6 cellular contexts compared by ENCODE assay signal in the genomic region with DNA sequence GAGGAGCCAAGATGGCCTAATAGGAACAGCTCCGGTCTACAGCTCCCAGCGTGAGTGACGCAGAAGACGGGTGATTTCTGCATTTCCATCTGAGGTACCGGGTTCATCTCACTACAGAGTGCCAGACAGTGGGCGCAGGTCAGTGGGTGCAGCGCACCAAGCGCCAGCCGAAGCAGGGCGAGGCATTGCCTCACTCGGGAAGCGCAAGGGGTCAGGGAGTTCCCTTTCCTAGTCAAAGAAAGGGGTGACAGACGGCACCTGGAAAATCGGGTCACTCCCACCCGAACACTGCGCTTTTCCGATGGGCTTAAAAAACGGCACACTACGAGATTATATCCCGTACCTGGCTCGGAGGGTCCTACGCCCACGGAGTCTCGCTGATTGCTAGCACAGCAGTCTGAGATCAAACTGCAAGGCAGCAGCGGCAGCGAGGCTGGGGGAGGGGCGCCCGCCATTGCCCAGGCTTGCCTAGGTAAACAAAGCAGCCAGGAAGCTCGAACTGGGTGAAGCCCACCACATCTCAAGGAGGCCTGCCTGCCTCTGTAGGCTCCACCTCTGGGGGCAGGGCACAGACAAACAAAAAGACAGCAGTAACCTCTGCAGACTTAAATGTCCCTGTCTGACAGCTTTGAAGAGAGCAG.
DNase-seq lines count a peak whose midpoint lies in the region; ATAC-seq and TF ChIP-seq lines count a peak whose summit lies in the region.
"Not testable (repeated sequence)": the region's sequence is repeated elsewhere in the genome, so short reads cannot be mapped to it uniquely, and the experiment has no call there.

No MANE protein-coding gene starts in this region.

- not testable (repeated sequence) for H3K27ac ChIP-seq in GM23338 (ENCODE audit: low read depth); endodermal cell (ENCODE audit: low read depth, low read length)

- H3K4me3 ChIP-seq in GM23338; endodermal cell (ENCODE audit: low read length): not testable (repeated sequence)

- H3K4me2 ChIP-seq in GM23338: peak overlapping the region; percentile 9; the same call in 1 of the 2 replicates

- H3K27me3 Mint-ChIP-seq in GM23338 (ENCODE audit: insufficient read depth, low read depth, poor library complexity); WTC11 (ENCODE audit: low read depth); endodermal cell (ENCODE audit: insufficient read depth); glutamatergic neuron (ENCODE audit: unreplicated experiment); nephron progenitor cell (ENCODE audit: low read depth, poor library complexity): not testable (repeated sequence)

- H3K79me2 ChIP-seq in GM23338 (replicated peaks; ENCODE audit: insufficient read depth): not testable (repeated sequence)

- H3F3A ChIP-seq in GM23338 (replicated peaks; ENCODE audit: low read depth): not testable (repeated sequence)

- H3K9me3 Mint-ChIP-seq in GM23338; glutamatergic neuron (ENCODE audit: unreplicated experiment): not testable (repeated sequence)
- peaks cover 10% of the 10 kb centered on the region for H3K9me3 Mint-ChIP-seq in WTC11
- peaks cover 12% of the 10 kb centered on the region for H3K9me3 Mint-ChIP-seq in endodermal cell
- peaks cover 18% of the 10 kb centered on the region for H3K9me3 Mint-ChIP-seq in nephron progenitor cell

- H3K27me3 ChIP-seq in GM23338 (ENCODE audit: insufficient read depth); endodermal cell (ENCODE audit: control insufficient read depth, insufficient read depth, low read length, poor library complexity, severe bottlenecking): not testable (repeated sequence)

- H3K9ac ChIP-seq in endodermal cell (ENCODE audit: extremely low read depth, low read length, poor library complexity, severe bottlenecking): not testable (repeated sequence)

- not testable (repeated sequence) for H3K4me1 ChIP-seq in GM23338 (ENCODE audit: insufficient read depth); endodermal cell (ENCODE audit: control insufficient read depth, insufficient read depth, low read length)

- not testable (repeated sequence) for H3K36me3 ChIP-seq in GM23338 (ENCODE audit: insufficient read depth); endodermal cell (ENCODE audit: control insufficient read depth, insufficient read depth, low read length)

- not testable (repeated sequence) for TF ChIP-seq CTCF in GM23338 (conservative IDR thresholded peaks at IDR 0.05; ENCODE audit: low read depth in 2 of 2); WTC11 (IDR thresholded peaks at IDR 0.05); endodermal cell (conservative IDR thresholded peaks at IDR 0.05); glutamatergic neuron (IDR thresholded peaks at IDR 0.05; ENCODE audit: partially characterized antibody, unreplicated experiment); nephron progenitor cell (IDR thresholded peaks at IDR 0.05)

- peaks cover 12% of the 10 kb centered on the region for H3K4me1 Mint-ChIP-seq in GM23338
- H3K4me1 Mint-ChIP-seq in WTC11: peaks cover 19% of the 10 kb centered on the region
- H3K4me1 Mint-ChIP-seq in endodermal cell; glutamatergic neuron (ENCODE audit: low read depth, unreplicated experiment); nephron progenitor cell: not testable (repeated sequence)

- CTCF ChIA-PET in WTC11 (lab: Charles Lee): not testable (repeated sequence)

- not testable (repeated sequence) for H4K20me1 ChIP-seq in GM23338 (replicated peaks; ENCODE audit: insufficient read depth)

- H3K4me3 Mint-ChIP-seq in GM23338; glutamatergic neuron (ENCODE audit: unreplicated experiment); nephron progenitor cell: not testable (repeated sequence)
- H3K4me3 Mint-ChIP-seq in WTC11 (peak overlapping the region; percentile 61), endodermal cell (peak overlapping the region; percentile 37)

- peak overlapping the region; percentile 62; the same call in 1 of the 2 replicates for H3K27ac Mint-ChIP-seq in GM23338
- peak overlapping the region; percentile 83; the same call in 1 of the 2 replicates for H3K27ac Mint-ChIP-seq in WTC11
- H3K27ac Mint-ChIP-seq in endodermal cell: not testable (repeated sequence)
- H3K27ac Mint-ChIP-seq in glutamatergic neuron (ENCODE audit: unreplicated experiment): peak overlapping the region; percentile 22
- peak overlapping the region; percentile 13 for H3K27ac Mint-ChIP-seq in nephron progenitor cell

- not testable (repeated sequence) for H3K9me3 ChIP-seq in endodermal cell (ENCODE audit: control insufficient read depth, low read length)

- 87 to 88% methylated on average over 4 to 29 of the region's 29 CpGs for WGBS in endodermal cell (ENCODE audit: insufficient coverage in 1 of 2, insufficient read length in 1 of 2), 2 experiments

- not testable (repeated sequence) for ATAC-seq in GM23338, WTC11

- POLR2A ChIA-PET in WTC11 (lab: Charles Lee): not testable (repeated sequence)

- H3K9me2 ChIP-seq in GM23338 (ENCODE audit: insufficient read depth): not testable (repeated sequence)

- DNase-seq in DMS53 (lab: John Stamatoyannopoulos, UW) (peak; percentile 11), WTC11 (ENCODE audit: low spot score) (peak; percentile 37)
- DNase-seq in GM23338 (ENCODE audit: low spot score); endodermal cell; glutamatergic neuron; nephron progenitor cell: not testable (repeated sequence)

- not testable (repeated sequence) for H3K36me3 Mint-ChIP-seq in GM23338 (ENCODE audit: low read depth); WTC11; endodermal cell (ENCODE audit: low read depth); glutamatergic neuron (ENCODE audit: unreplicated experiment); nephron progenitor cell (ENCODE audit: low read depth)

- peak overlapping the region; percentile 19; the same call in 1 of the 2 replicates for H2AFZ ChIP-seq in GM23338

TF ChIP-seq in WTC11, 78 proteins besides CTCF, POLR2A, EP300 and RAD21:
- TF ChIP-seq, protein P1, sequence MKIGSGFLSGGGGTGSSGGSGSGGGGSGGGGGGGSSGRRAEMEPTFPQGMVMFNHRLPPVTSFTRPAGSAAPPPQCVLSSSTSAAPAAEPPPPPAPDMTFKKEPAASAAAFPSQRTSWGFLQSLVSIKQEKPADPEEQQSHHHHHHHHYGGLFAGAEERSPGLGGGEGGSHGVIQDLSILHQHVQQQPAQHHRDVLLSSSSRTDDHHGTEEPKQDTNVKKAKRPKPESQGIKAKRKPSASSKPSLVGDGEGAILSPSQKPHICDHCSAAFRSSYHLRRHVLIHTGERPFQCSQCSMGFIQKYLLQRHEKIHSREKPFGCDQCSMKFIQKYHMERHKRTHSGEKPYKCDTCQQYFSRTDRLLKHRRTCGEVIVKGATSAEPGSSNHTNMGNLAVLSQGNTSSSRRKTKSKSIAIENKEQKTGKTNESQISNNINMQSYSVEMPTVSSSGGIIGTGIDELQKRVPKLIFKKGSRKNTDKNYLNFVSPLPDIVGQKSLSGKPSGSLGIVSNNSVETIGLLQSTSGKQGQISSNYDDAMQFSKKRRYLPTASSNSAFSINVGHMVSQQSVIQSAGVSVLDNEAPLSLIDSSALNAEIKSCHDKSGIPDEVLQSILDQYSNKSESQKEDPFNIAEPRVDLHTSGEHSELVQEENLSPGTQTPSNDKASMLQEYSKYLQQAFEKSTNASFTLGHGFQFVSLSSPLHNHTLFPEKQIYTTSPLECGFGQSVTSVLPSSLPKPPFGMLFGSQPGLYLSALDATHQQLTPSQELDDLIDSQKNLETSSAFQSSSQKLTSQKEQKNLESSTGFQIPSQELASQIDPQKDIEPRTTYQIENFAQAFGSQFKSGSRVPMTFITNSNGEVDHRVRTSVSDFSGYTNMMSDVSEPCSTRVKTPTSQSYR (CRISPR knock-in tag; IDR thresholded peaks at IDR 0.05): 0 out of 2 replicates have a peak, but pooled peaks have one; percentile 57
- peak; percentile 31; the same call in 1 of the 2 replicates for TF ChIP-seq FOXK1 (CRISPR knock-in tag; IDR thresholded peaks at IDR 0.05)
TF ChIP-seq in WTC11: peak in this region for 2; not testable (repeated sequence) for 76.
